Comparison of ENCODE assay signal across 21 cellular contexts in genomic region chr18:30527226-30527625, GRCh38.
"Had no signal": no experiment of that assay in that cellular context is flagged by ENCODE, and none has a peak within 500 bp of the region (broad histone marks: within the 10 kb centered on the region; RNA-seq: fewer than 3 reads in every experiment).

No MANE protein-coding gene starts in this region.

- H3K9me3 ChIP-seq: lower lobe of right lung, sigmoid colon, upper lobe of right lung had no signal

- ATAC-seq: activated CD4-positive, alpha-beta T cell treated with anti-CD3 and anti-CD28 coated beads for 36 hours; activated T-cell treated with anti-CD3 and anti-CD28 coated beads, Interleukin-2, amount 50 U/mL, for 4 hours; lower lobe of right lung; natural killer cell treated with Interleukin-12 subunit alpha and Interleukin-12 subunit beta and Interleukin-15 and Interleukin-18, amount 100 ng/mL, for 72 hours; stimulated activated naive B cell treated with anti-CD40 and anti-IgM and Interleukin-4, amounts not matched to agents 10 μg/mL and 1 μg/mL and 100 μg/mL, for 72 hours; T-helper 17 cell; upper lobe of right lung had no signal

- H3K4me1 ChIP-seq: lower lobe of right lung, parathyroid adenoma, sigmoid colon, upper lobe of right lung had no signal

- H3K4me3 ChIP-seq: coronary artery, lower lobe of right lung, sigmoid colon, smooth muscle cell, upper lobe of right lung had no signal

- H3K27ac ChIP-seq: coronary artery, lower lobe of right lung, parathyroid adenoma, sigmoid colon, upper lobe of right lung had no signal

- H3K27me3 ChIP-seq: sigmoid colon, upper lobe of right lung had no signal

- H3K36me3 ChIP-seq: lower lobe of right lung, sigmoid colon, upper lobe of right lung had no signal

- DNase-seq: activated B cell treated with CpG ODN at 0.5 μM for 24 hours; activated CD4-positive, alpha-beta T cell treated with anti-CD3 and anti-CD28 coated beads for 36 hours; activated CD4-positive, alpha-beta T cell treated with anti-CD3 and anti-CD28 coated beads, Interleukin-2, amount 50 U/mL, for 4 hours; activated CD8-positive, alpha-beta memory T cell treated with anti-CD3 and anti-CD28 coated beads for 24 hours; activated CD8-positive, alpha-beta memory T cell treated with anti-CD3 and anti-CD28 coated beads, Interleukin-2, amount 50 U/mL, for 4 hours; activated naive CD4-positive, alpha-beta T cell treated with Interleukin-2 at 50 U/mL for 16 hours; activated naive CD8-positive, alpha-beta T cell treated with anti-CD3 and anti-CD28 coated beads, Interleukin-2, amount 10 ng/mL, durations not matched to agents 7 days and 5 days; activated T-cell treated with anti-CD3 and anti-CD28 coated beads, Interleukin-2, amount 50 U/mL, for 4 hours; amniotic stem cell; cerebellar nuclear complex; lower lobe of right lung; sigmoid colon; stimulated activated CD4-positive, alpha-beta T cell treated with anti-CD3 and anti-CD28 coated beads, Interleukin-15, amount 100 ng/mL, for 24 hours; stimulated activated CD8-positive, alpha-beta memory T cell treated with anti-CD3 and anti-CD28 coated beads, Interleukin-4, amount 100 ng/mL, for 48 hours; stimulated activated naive B cell treated with anti-CD40 and anti-IgM and Interleukin-4, amounts not matched to agents 10 μg/mL and 1 μg/mL and 100 μg/mL, for 72 hours; T-helper 17 cell; upper lobe of right lung had no signal
